ENCODE assay signal across 1 cellular context in the genomic region with DNA sequence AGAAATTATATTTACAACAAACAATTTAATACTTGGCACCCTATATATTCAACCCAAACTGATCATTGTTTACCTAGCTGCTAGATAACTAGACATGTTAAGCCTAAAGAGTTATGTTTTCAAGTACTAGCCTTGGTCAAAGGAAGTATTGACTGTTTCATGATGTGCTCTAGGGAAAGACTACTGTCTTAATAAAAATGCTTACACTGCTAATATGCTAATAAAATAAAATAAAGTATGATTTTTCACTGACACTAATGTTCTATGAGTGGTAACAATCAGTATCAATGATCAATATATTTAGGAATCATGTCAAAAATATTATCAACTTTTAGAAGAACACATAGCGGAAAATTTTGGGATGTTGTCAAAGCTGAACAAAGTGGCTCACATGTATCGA.
TF ChIP-seq lines count a peak whose summit lies in the region.

No MANE protein-coding gene starts in this region.

TF ChIP-seq in HepG2, 621 proteins besides CTCF, POLR2A, EP300 and RAD21 (continued from another document):
- TF ChIP-seq, protein P1, sequence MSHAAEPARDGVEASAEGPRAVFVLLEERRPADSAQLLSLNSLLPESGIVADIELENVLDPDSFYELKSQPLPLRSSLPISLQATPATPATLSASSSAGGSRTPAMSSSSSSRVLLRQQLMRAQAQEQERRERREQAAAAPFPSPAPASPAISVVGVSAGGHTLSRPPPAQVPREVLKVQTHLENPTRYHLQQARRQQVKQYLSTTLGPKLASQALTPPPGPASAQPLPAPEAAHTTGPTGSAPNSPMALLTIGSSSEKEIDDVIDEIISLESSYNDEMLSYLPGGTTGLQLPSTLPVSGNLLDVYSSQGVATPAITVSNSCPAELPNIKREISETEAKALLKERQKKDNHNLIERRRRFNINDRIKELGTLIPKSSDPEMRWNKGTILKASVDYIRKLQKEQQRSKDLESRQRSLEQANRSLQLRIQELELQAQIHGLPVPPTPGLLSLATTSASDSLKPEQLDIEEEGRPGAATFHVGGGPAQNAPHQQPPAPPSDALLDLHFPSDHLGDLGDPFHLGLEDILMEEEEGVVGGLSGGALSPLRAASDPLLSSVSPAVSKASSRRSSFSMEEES (CRISPR knock-in tag; IDR thresholded peaks at IDR 0.05) = no peak
- TF ChIP-seq CSRNP1 (CRISPR knock-in tag; IDR thresholded peaks at IDR 0.05) (no peak), ZNF580 (CRISPR knock-in tag; IDR thresholded peaks at IDR 0.05; ENCODE audit: borderline replicate concordance, low read depth) (no peak), ZNF235 (CRISPR knock-in tag; IDR thresholded peaks at IDR 0.05; ENCODE audit: borderline replicate concordance) (no peak), THAP11 (CRISPR knock-in tag; IDR thresholded peaks at IDR 0.05) (no peak), SCMH1 (CRISPR knock-in tag; IDR thresholded peaks at IDR 0.05; ENCODE audit: borderline replicate concordance) (no peak)
